ENCODE assay signal across 20 cellular contexts in the genomic region with DNA sequence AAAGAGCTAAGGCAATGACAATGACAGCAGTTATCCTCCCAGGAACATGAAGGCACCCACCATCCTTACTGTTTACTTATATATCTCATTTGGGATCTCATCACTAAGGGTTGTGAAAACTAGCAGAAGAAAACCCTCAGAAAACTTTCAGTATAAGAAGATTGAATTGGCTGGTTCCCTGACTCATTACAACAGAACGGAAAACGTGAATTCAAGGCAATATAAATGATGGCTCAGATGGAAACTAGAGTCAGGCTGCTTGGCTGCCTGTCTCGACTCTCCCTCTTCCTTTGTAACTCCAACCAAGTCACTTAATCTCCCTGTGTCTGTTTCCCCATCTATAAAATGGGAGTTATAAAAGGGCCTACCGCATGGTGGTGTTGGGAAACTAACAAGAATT.
DNase-seq lines count a peak whose midpoint lies in the region; ATAC-seq and TF ChIP-seq lines count a peak whose summit lies in the region.
"Had no signal": no experiment of that assay in that cellular context is flagged by ENCODE, and none has a peak within 500 bp of the region (broad histone marks: within the 10 kb centered on the region; RNA-seq: fewer than 3 reads in every experiment).

No MANE protein-coding gene starts in this region.

- no peaks in the 10 kb centered on the region for H3K27me3 Mint-ChIP-seq in activated CD4-positive, alpha-beta T cell treated with anti-CD3 and anti-CD28 coated beads, Interleukin-2, amount 10 ng/mL, durations not matched to agents 24 days and 14 days
- no peaks in the 10 kb centered on the region for H3K27me3 Mint-ChIP-seq in CD4-positive, alpha-beta memory T cell
- no peaks in the 10 kb centered on the region for H3K27me3 Mint-ChIP-seq in activated T-helper 17 cell treated with anti-CD3 and anti-CD28 coated beads, Interleukin-2, amount 50 U/mL, for 72 hours
- H3K27me3 Mint-ChIP-seq in naive B cell, result no peaks in the 10 kb centered on the region

- no peak for TF ChIP-seq CTCF in ascending aorta (IDR thresholded peaks at IDR 0.05)

- peaks cover 37% of the 10 kb centered on the region for H3K4me1 Mint-ChIP-seq in activated CD4-positive, alpha-beta T cell treated with anti-CD3 and anti-CD28 coated beads, Interleukin-2, amount 10 ng/mL, durations not matched to agents 24 days and 14 days
- peaks cover 11 to 15% (median 15%) of the 10 kb centered on the region in 4 donors for H3K4me1 Mint-ChIP-seq in CD4-positive, alpha-beta memory T cell
- H3K4me1 Mint-ChIP-seq in activated T-helper 17 cell treated with anti-CD3 and anti-CD28 coated beads, Interleukin-2, amount 50 U/mL, for 72 hours, result peaks cover 31% of the 10 kb centered on the region
- H3K4me1 Mint-ChIP-seq in naive B cell, result peaks cover 20 to 29% (median 28%) of the 10 kb centered on the region in 3 donors

- peaks cover 16% of the 10 kb centered on the region for H3K4me1 ChIP-seq in CD4-positive, alpha-beta memory T cell (ENCODE audit: insufficient read depth, low read length)
- no peaks in the 10 kb centered on the region for H3K4me1 ChIP-seq in ascending aorta
- H3K4me1 ChIP-seq: right atrium auricular region had no signal

- H3K36me3 ChIP-seq in CD4-positive, alpha-beta memory T cell (ENCODE audit: insufficient read depth, low read length), result no peaks in the 10 kb centered on the region
- no peaks in the 10 kb centered on the region for H3K36me3 ChIP-seq in ascending aorta
- H3K36me3 ChIP-seq: BLaER1 treated with 17β-estradiol and CSF1 and Interleukin-3, amounts not matched to agents 10 nM and 100 nM; ovary; right atrium auricular region; thoracic aorta had no signal

- CTCF ChIA-PET in CD4-positive, alpha-beta memory T cell (lab: Charles Lee; ENCODE audit: partially characterized antibody), result interaction anchor here (0.7 to 1.2 kb wide), 3 partner anchors 14 to 1551 kb away, joined by 3 to 4 read pairs (median 3); no protein-coding TSS in a partner anchor

- H3K27ac ChIP-seq in CD4-positive, alpha-beta memory T cell (ENCODE audit: low read depth, low read length), result no peak overlapping the region
- H3K27ac ChIP-seq in ascending aorta, result no peak overlapping the region
- H3K27ac ChIP-seq: BLaER1 treated with 17β-estradiol and CSF1 and Interleukin-3, amounts not matched to agents 10 nM and 100 nM; ovary; right atrium auricular region; thoracic aorta had no signal

- H3K9me3 Mint-ChIP-seq in activated CD4-positive, alpha-beta T cell treated with anti-CD3 and anti-CD28 coated beads, Interleukin-2, amount 10 ng/mL, durations not matched to agents 24 days and 14 days, result no peaks in the 10 kb centered on the region
- H3K9me3 Mint-ChIP-seq in CD4-positive, alpha-beta memory T cell, result peaks cover 0 to 3% (median 0%) of the 10 kb centered on the region in 8 donors
- H3K9me3 Mint-ChIP-seq in activated T-helper 17 cell treated with anti-CD3 and anti-CD28 coated beads, Interleukin-2, amount 50 U/mL, for 72 hours, result peaks cover 4% of the 10 kb centered on the region
- H3K9me3 Mint-ChIP-seq in naive B cell, result peaks cover 0 to 3% (median 0%) of the 10 kb centered on the region in 7 donors

- H3K4me3 ChIP-seq in CD4-positive, alpha-beta memory T cell (ENCODE audit: low read length in 2 of 2), result no peak overlapping the region
- H3K4me3 ChIP-seq in ascending aorta, result no peak overlapping the region
- H3K4me3 ChIP-seq: BLaER1 treated with 17β-estradiol and CSF1 and Interleukin-3, amounts not matched to agents 10 nM and 100 nM; ovary; right atrium auricular region; thoracic aorta had no signal

- no peak for DNase-seq in activated CD4-positive, alpha-beta T cell treated with anti-CD3 and anti-CD28 coated beads, Interleukin-2, amount 10 ng/mL, durations not matched to agents 24 days and 14 days
- DNase-seq in activated CD4-positive, alpha-beta T cell treated with anti-CD3 and anti-CD28 coated beads for 4 hours, result no peak
- no peak for DNase-seq in CD4-positive, alpha-beta memory T cell
- DNase-seq in naive B cell (no peak), mucosa of gallbladder (ENCODE audit: low spot score) (no peak), ascending aorta (ENCODE audit: low spot score in 2 of 2) (no peak)
- DNase-seq: activated CD4-positive, CD25-positive, alpha-beta regulatory T cell treated with anti-CD3 and anti-CD28 coated beads, Interleukin-2, amount 50 U/mL, for 72 hours; amygdala; caudate nucleus; DMS 273 treated with DMSO at 0.1 percent for 48 hours; kidney glomerular epithelial cell; NCI-H1436 treated with DMSO at 0.1 percent for 48 hours; NCI-H524 treated with DMSO at 0.1 percent for 48 hours; ovary had no signal

- no peaks in the 10 kb centered on the region for H3K27me3 ChIP-seq in CD4-positive, alpha-beta memory T cell (ENCODE audit: insufficient read depth, low read length)
- no peaks in the 10 kb centered on the region for H3K27me3 ChIP-seq in ascending aorta
- H3K27me3 ChIP-seq: BLaER1 treated with 17β-estradiol and CSF1 and Interleukin-3, amounts not matched to agents 10 nM and 100 nM; ovary; right atrium auricular region had no signal

- intact Hi-C loops in activated CD4-positive, alpha-beta T cell treated with anti-CD3 and anti-CD28 coated beads, Interleukin-2, amount 10 ng/mL, durations not matched to agents 24 days and 14 days (cut with micrococcal nuclease), result loop anchor here (1.0 to 5.0 kb wide), 8 partner anchors 16 to 918 kb away; no protein-coding TSS in a partner anchor
- intact Hi-C loops in CD4-positive, alpha-beta memory T cell (cut with micrococcal nuclease), result no loop called here
- intact Hi-C loops in ascending aorta (cut with DNase I), result no loop called here

- POLR2A ChIA-PET in CD4-positive, alpha-beta memory T cell (lab: Charles Lee; ENCODE audit: partially characterized antibody), result no interaction called here

- peak overlapping the region; percentile 98 for H3K27ac Mint-ChIP-seq in activated CD4-positive, alpha-beta T cell treated with anti-CD3 and anti-CD28 coated beads, Interleukin-2, amount 10 ng/mL, durations not matched to agents 24 days and 14 days
- H3K27ac Mint-ChIP-seq in CD4-positive, alpha-beta memory T cell, result peak overlapping the region in 4 of 7 donors; percentile 2 to 66 (median 4)
- H3K27ac Mint-ChIP-seq in activated T-helper 17 cell treated with anti-CD3 and anti-CD28 coated beads, Interleukin-2, amount 50 U/mL, for 72 hours, result peak overlapping the region; percentile 99
- peak overlapping the region in 4 of 6 donors; percentile 49 to 97 (median 70) for H3K27ac Mint-ChIP-seq in naive B cell

- ATAC-seq in activated T-helper 17 cell treated with anti-CD3 and anti-CD28 coated beads, Interleukin-2, amount 50 U/mL, for 72 hours (replicated peaks), result peak; percentile 86
- ATAC-seq in naive B cell (ENCODE audit: low read depth in 2 of 2) (no peak), HG02981 (IDR thresholded peaks at IDR 0.05; ENCODE audit: unreplicated experiment) (no peak)
- ATAC-seq: HepG2 had no signal

- H3K36me3 Mint-ChIP-seq in activated CD4-positive, alpha-beta T cell treated with anti-CD3 and anti-CD28 coated beads, Interleukin-2, amount 10 ng/mL, durations not matched to agents 24 days and 14 days (ENCODE audit: low read depth), result peaks cover 4% of the 10 kb centered on the region
- no peaks in the 10 kb centered on the region for H3K36me3 Mint-ChIP-seq in CD4-positive, alpha-beta memory T cell
- H3K36me3 Mint-ChIP-seq in activated T-helper 17 cell treated with anti-CD3 and anti-CD28 coated beads, Interleukin-2, amount 50 U/mL, for 72 hours (ENCODE audit: low read depth), result no peaks in the 10 kb centered on the region
- peaks cover 0 to 6% of the 10 kb centered on the region in 2 donors for H3K36me3 Mint-ChIP-seq in naive B cell

- no peak overlapping the region for H3K4me3 Mint-ChIP-seq in activated CD4-positive, alpha-beta T cell treated with anti-CD3 and anti-CD28 coated beads, Interleukin-2, amount 10 ng/mL, durations not matched to agents 24 days and 14 days
- H3K4me3 Mint-ChIP-seq in CD4-positive, alpha-beta memory T cell, result no peak overlapping the region
- H3K4me3 Mint-ChIP-seq in activated T-helper 17 cell treated with anti-CD3 and anti-CD28 coated beads, Interleukin-2, amount 50 U/mL, for 72 hours, result peak overlapping the region; percentile 89
- no peak overlapping the region for H3K4me3 Mint-ChIP-seq in naive B cell

- H3K9me3 ChIP-seq in CD4-positive, alpha-beta memory T cell (ENCODE audit: control insufficient read depth in 1 of 2, low read length in 2 of 2), result no peaks in the 10 kb centered on the region
- no peaks in the 10 kb centered on the region for H3K9me3 ChIP-seq in ascending aorta
- H3K9me3 ChIP-seq: ovary, right atrium auricular region, thoracic aorta had no signal

Comparison
In these comparisons a context has a peak if more than half of its experiments do, and no peak if none do; other contexts are left out.
1. H3K27ac Mint-ChIP-seq: peak in every context shown above with its lines; median percentile 99 in activated T-helper 17 cell treated with anti-CD3 and anti-CD28 coated beads, Interleukin-2, amount 50 U/mL, for 72 hours; 98 in activated CD4-positive, alpha-beta T cell treated with anti-CD3 and anti-CD28 coated beads, Interleukin-2, amount 10 ng/mL, durations not matched to agents 24 days and 14 days; 70 in naive B cell; 4 in CD4-positive, alpha-beta memory T cell.